Comparison of ENCODE assay signal across 8 cellular contexts in the genomic region with DNA sequence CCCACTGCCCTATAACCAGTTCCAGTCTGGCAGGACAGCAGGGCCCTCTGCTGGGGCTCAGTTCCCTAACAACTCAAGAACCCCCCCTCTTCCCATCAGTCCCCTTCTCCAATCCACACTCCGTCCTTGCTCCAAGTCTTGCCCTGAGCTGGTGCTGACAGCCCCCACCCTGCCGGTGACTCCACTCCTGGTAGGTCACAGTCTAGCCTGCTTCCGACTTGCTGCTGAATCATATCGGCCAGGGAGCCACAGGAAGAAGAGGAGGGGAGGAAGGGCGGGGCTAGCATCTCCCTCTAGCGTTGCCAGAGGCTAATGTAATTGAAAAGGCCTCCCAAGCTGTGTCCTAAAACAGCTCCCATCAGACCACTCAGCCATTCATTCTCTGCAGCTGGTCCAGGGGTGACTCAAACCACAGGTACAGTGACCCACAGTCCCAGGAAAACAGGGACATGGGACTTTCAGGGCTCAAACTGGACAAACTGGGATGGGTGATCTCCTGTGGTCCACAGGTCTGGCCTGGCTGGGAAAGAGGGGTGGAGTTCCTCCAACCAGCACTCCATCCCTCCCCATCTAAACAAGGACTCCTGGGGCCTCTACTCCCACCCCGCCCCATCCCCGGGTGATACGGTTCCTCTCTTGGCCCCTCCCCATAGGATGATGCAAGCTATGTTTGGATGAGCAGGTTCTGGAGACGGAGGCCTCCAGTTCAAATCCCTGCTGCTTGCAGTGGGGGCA.
A peak's percentile ranks its signal among the peaks of the same experiment; 100 is the strongest.
DNase-seq lines count a peak whose midpoint lies in the region; TF ChIP-seq lines count a peak whose summit lies in the region.

No MANE protein-coding gene starts in this region.

- H3K4me3 Mint-ChIP-seq in osteocyte (ENCODE audit: unreplicated experiment) = peak overlapping the region; percentile 12

- no peak for TF ChIP-seq EP300 in esophagus muscularis mucosa (IDR thresholded peaks at IDR 0.05)

- peak; percentile 59 for DNase-seq in HFF-Myc (ENCODE audit: extremely low read depth, low read depth)
- DNase-seq in NT2/D1 (ENCODE audit: low read depth, low spot score) = peak; percentile 40
- peak; percentile 35 for DNase-seq in activated CD8-positive, alpha-beta memory T cell treated with anti-CD3 and anti-CD28 coated beads, Interleukin-2, amount 50 U/mL, for 24 hours (ENCODE audit: extremely low read depth)
- no peak for DNase-seq in esophagus muscularis mucosa (ENCODE audit: extremely low spot score)
- DNase-seq in osteocyte (ENCODE audit: extremely low spot score, unreplicated experiment) = no peak
- DNase-seq in uterus = peak; percentile 61 to 72
- no peak for DNase-seq in OCI-M2 (lab: John Stamatoyannopoulos, UW; ENCODE audit: unreplicated experiment)

- H3K27me3 Mint-ChIP-seq in osteocyte (ENCODE audit: unreplicated experiment) = peaks cover 6% of the 10 kb centered on the region

- intact Hi-C loops in esophagus muscularis mucosa (cut with DNase I) = no loop called here
- intact Hi-C loops in uterus (cut with DNase I; ENCODE audit: low total_unique reads) = no loop called here

- WGBS in esophagus muscularis mucosa = 45% methylated on average over 10 of the region's 10 CpGs

- H3K4me3 ChIP-seq in HFF-Myc (replicated peaks; ENCODE audit: low read depth, low read length) (no peak overlapping the region), NT2/D1 (ENCODE audit: insufficient read length, low read depth) (no peak overlapping the region), esophagus muscularis mucosa (no peak overlapping the region), uterus (no peak overlapping the region)

- peak overlapping the region; percentile 14 for H3K27ac Mint-ChIP-seq in osteocyte (ENCODE audit: unreplicated experiment)

- peaks cover 16% of the 10 kb centered on the region for H3K4me1 ChIP-seq in NT2/D1 (ENCODE audit: insufficient read depth, insufficient read length)
- H3K4me1 ChIP-seq in esophagus muscularis mucosa = peaks cover 35 to 62% (median 55%) of the 10 kb centered on the region in 4 donors
- H3K4me1 ChIP-seq in uterus = no peaks in the 10 kb centered on the region

- no peak overlapping the region for H3K9ac ChIP-seq in NT2/D1 (ENCODE audit: insufficient read length, low read depth)

- no peaks in the 10 kb centered on the region for H3K9me3 Mint-ChIP-seq in osteocyte (ENCODE audit: unreplicated experiment)

- peaks cover 24% of the 10 kb centered on the region for H3K4me1 Mint-ChIP-seq in osteocyte (ENCODE audit: unreplicated experiment)

- H3K36me3 ChIP-seq in NT2/D1 (ENCODE audit: insufficient read depth, insufficient read length, low read length) (peaks cover 2% of the 10 kb centered on the region), esophagus muscularis mucosa (peaks cover 0 to 6% (median 0%) of the 10 kb centered on the region in 4 donors), uterus (no peaks in the 10 kb centered on the region)

- H3K36me3 Mint-ChIP-seq in osteocyte (ENCODE audit: unreplicated experiment) = no peaks in the 10 kb centered on the region

- TF ChIP-seq CTCF in HFF-Myc (IDR thresholded peaks at IDR 0.05; ENCODE audit: low read depth, low read length, missing control alignments) (peak; percentile 66), esophagus muscularis mucosa (IDR thresholded peaks at IDR 0.05) (peak in 1 of 3 experiments; percentile 25), osteocyte (IDR thresholded peaks at IDR 0.05) (peak; percentile 26), uterus (IDR thresholded peaks at IDR 0.05) (peak in 3 of 4 experiments; percentile 27 to 42 (median 36))

- H3K27ac ChIP-seq in esophagus muscularis mucosa (replicated peaks in 1 of 4) = peak overlapping the region; percentile 56 to 70 (median 62)
- H3K27ac ChIP-seq in uterus = peak overlapping the region; percentile 30 to 66

- TF ChIP-seq POLR2A in GM10847 (IDR thresholded peaks at IDR 0.05; ENCODE audit: extremely low read depth, insufficient read length) = peak; percentile 26
- TF ChIP-seq POLR2A in esophagus muscularis mucosa (IDR thresholded peaks at IDR 0.05; ENCODE audit: low read depth) = no peak
- no peak for TF ChIP-seq POLR2A in uterus (IDR thresholded peaks at IDR 0.05)

- H3K9me3 ChIP-seq in NT2/D1 (ENCODE audit: insufficient read depth, low read length) (no peaks in the 10 kb centered on the region), esophagus muscularis mucosa (no peaks in the 10 kb centered on the region), uterus (no peaks in the 10 kb centered on the region)

- H3K27me3 ChIP-seq in NT2/D1 (ENCODE audit: insufficient read depth, insufficient read length) (peaks cover 35% of the 10 kb centered on the region), esophagus muscularis mucosa (peaks cover 0 to 21% (median 0%) of the 10 kb centered on the region in 4 donors), uterus (no peaks in the 10 kb centered on the region)

Comparison
In these comparisons a context has a peak if more than half of its experiments do, and no peak if none do; other contexts are left out.
1. DNase-seq: peak in HFF-Myc (single experiment), NT2/D1 (single experiment), activated CD8-positive, alpha-beta memory T cell treated with anti-CD3 and anti-CD28 coated beads, Interleukin-2, amount 50 U/mL, for 24 hours (single experiment) and uterus (2 of 2); none in esophagus muscularis mucosa (single experiment), osteocyte (single experiment) and OCI-M2 (single experiment).